ENCODE assay signal across 17 cellular contexts in the genomic region with DNA sequence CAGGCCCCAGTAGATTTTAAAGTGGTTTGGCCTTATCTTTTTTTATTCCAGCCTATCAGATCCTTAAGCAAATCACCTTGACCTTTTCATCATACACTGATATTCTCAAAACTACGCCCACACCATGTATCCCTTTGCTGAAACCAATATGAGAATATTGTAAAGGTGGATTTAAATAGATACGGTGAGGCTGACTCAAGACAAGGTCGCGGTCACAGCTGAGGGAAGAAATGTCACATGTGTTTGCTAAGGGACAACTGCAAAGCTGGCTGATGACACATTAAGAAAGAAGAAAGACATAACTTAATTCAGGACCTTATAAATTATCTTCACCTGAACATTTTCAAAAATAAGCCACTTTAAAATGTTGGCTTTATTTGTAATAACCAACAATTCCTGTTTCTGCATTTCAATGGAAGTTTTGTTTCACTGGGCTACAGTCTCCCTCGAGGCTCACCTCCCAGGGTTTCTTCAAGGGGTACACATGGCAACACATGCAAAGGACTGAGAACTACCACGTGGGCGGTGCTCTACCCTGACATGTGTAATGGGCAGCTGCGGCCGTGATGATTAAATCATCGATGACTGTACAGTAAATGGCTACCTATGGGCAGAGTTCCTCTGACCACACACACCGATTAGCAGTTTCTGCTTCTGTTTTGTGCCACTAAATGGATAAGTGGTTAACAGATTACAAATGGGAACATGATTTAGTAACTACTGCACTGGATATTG.
DNase-seq lines count a peak whose midpoint lies in the region; ATAC-seq and TF ChIP-seq lines count a peak whose summit lies in the region.
"Had no signal": no experiment of that assay in that cellular context is flagged by ENCODE, and none has a peak within 500 bp of the region (broad histone marks: within the 10 kb centered on the region; RNA-seq: fewer than 3 reads in every experiment).

No MANE protein-coding gene starts in this region.

- TF ChIP-seq POLR2A in heart left ventricle (IDR thresholded peaks at IDR 0.05), result no peak

- H3K27ac Mint-ChIP-seq in activated naive CD8-positive, alpha-beta T cell treated with anti-CD3 and anti-CD28 coated beads, Interleukin-2, amount 50 U/mL, for 24 hours, result no peak overlapping the region
- H3K27ac Mint-ChIP-seq in natural killer cell, result no peak overlapping the region
- H3K27ac Mint-ChIP-seq: activated naive CD8-positive, alpha-beta T cell treated with anti-CD3 and anti-CD28 coated beads, Interleukin-2, amount 10 ng/mL, durations not matched to agents 7 days and 5 days had no signal

- H3K4me1 Mint-ChIP-seq in activated naive CD8-positive, alpha-beta T cell treated with anti-CD3 and anti-CD28 coated beads, Interleukin-2, amount 50 U/mL, for 24 hours, result peaks cover 18% of the 10 kb centered on the region
- H3K4me1 Mint-ChIP-seq in natural killer cell, result no peaks in the 10 kb centered on the region

- H3K27ac ChIP-seq in cardiac muscle cell, result peak overlapping the region; percentile 25
- no peak overlapping the region for H3K27ac ChIP-seq in heart left ventricle
- H3K27ac ChIP-seq in brain microvascular endothelial cell, result no peak overlapping the region
- H3K27ac ChIP-seq: parathyroid adenoma, upper lobe of left lung had no signal

- no peaks in the 10 kb centered on the region for H3K9me3 Mint-ChIP-seq in activated naive CD8-positive, alpha-beta T cell treated with anti-CD3 and anti-CD28 coated beads, Interleukin-2, amount 50 U/mL, for 24 hours
- no peaks in the 10 kb centered on the region for H3K9me3 Mint-ChIP-seq in natural killer cell
- H3K9me3 Mint-ChIP-seq: activated naive CD8-positive, alpha-beta T cell treated with anti-CD3 and anti-CD28 coated beads, Interleukin-2, amount 10 ng/mL, durations not matched to agents 7 days and 5 days had no signal

- H3K4me1 ChIP-seq in cardiac muscle cell (ENCODE audit: low read depth), result no peaks in the 10 kb centered on the region
- peaks cover 0 to 24% (median 10%) of the 10 kb centered on the region in 12 donors for H3K4me1 ChIP-seq in heart left ventricle
- H3K4me1 ChIP-seq: parathyroid adenoma had no signal

- ATAC-seq in heart left ventricle (no peak), HG03469 (IDR thresholded peaks at IDR 0.05; ENCODE audit: unreplicated experiment) (peak; percentile 64), natural killer cell (no peak)
- ATAC-seq in activated naive CD8-positive, alpha-beta T cell treated with anti-CD3 and anti-CD28 coated beads, Interleukin-2, amount 50 U/mL, for 24 hours, result peak; percentile 85
- ATAC-seq: left ventricle myocardium superior had no signal

- H3K4me3 ChIP-seq in cardiac muscle cell, result no peak overlapping the region
- H3K4me3 ChIP-seq in heart left ventricle, result no peak overlapping the region
- no peak overlapping the region for H3K4me3 ChIP-seq in brain microvascular endothelial cell (ENCODE audit: low read depth, low read length)
- H3K4me3 ChIP-seq: smooth muscle cell, upper lobe of left lung had no signal

- H3K36me3 Mint-ChIP-seq in activated naive CD8-positive, alpha-beta T cell treated with anti-CD3 and anti-CD28 coated beads, Interleukin-2, amount 50 U/mL, for 24 hours (ENCODE audit: low read depth), result peaks cover 6% of the 10 kb centered on the region
- H3K36me3 Mint-ChIP-seq in natural killer cell, result no peaks in the 10 kb centered on the region
- H3K36me3 Mint-ChIP-seq: activated naive CD8-positive, alpha-beta T cell treated with anti-CD3 and anti-CD28 coated beads, Interleukin-2, amount 10 ng/mL, durations not matched to agents 7 days and 5 days had no signal

- 72 to 82% (median 81%) methylated on average over 11 of the region's 11 CpGs for WGBS in heart left ventricle, 4 donors

- in situ Hi-C loops in brain microvascular endothelial cell (cut with HindIII; ENCODE audit: low pct_ligation_motif_present, low sequenced_read_pairs), result no loop called here

- H3K36me3 ChIP-seq in cardiac muscle cell (peaks cover 57% of the 10 kb centered on the region), heart left ventricle (peaks cover 0 to 91% (median 74%) of the 10 kb centered on the region in 9 donors), brain microvascular endothelial cell (replicated peaks) (no peaks in the 10 kb centered on the region)

- no peaks in the 10 kb centered on the region for H3K27me3 Mint-ChIP-seq in activated naive CD8-positive, alpha-beta T cell treated with anti-CD3 and anti-CD28 coated beads, Interleukin-2, amount 50 U/mL, for 24 hours
- H3K27me3 Mint-ChIP-seq in natural killer cell (ENCODE audit: low read depth in 2 of 2), result no peaks in the 10 kb centered on the region

- no peaks in the 10 kb centered on the region for H3K27me3 ChIP-seq in cardiac muscle cell
- no peaks in the 10 kb centered on the region for H3K27me3 ChIP-seq in heart left ventricle
- H3K27me3 ChIP-seq in brain microvascular endothelial cell (replicated peaks), result no peaks in the 10 kb centered on the region
- H3K27me3 ChIP-seq: upper lobe of left lung had no signal

- no peak for DNase-seq in cardiac muscle cell (ENCODE audit: low read depth in 1 of 2, low spot score in 1 of 2)
- DNase-seq in heart left ventricle, result no peak
- DNase-seq in activated naive CD8-positive, alpha-beta T cell treated with anti-CD3 and anti-CD28 coated beads, Interleukin-2, amount 50 U/mL, for 24 hours, result peak; percentile 11
- DNase-seq in natural killer cell, result no peak
- DNase-seq in NCI-H526 (lab: John Stamatoyannopoulos, UW), result no peak
- no peak for DNase-seq in brain microvascular endothelial cell
- DNase-seq in NCI-H146 treated with DMSO at 0.1 percent for 48 hours (lab: John Stamatoyannopoulos, UW; ENCODE audit: unreplicated experiment), result no peak
- DNase-seq: activated naive CD8-positive, alpha-beta T cell treated with anti-CD3 and anti-CD28 coated beads, Interleukin-2, amount 10 ng/mL, durations not matched to agents 7 days and 5 days; activated T-cell treated with anti-CD3 and anti-CD28 coated beads for 4 hours; cerebellar nuclear complex; foreskin melanocyte; left ventricle myocardium superior; stimulated activated naive CD4-positive, alpha-beta T cell; upper lobe of left lung had no signal

- no peak overlapping the region for H3K4me3 Mint-ChIP-seq in activated naive CD8-positive, alpha-beta T cell treated with anti-CD3 and anti-CD28 coated beads, Interleukin-2, amount 50 U/mL, for 24 hours
- no peak overlapping the region for H3K4me3 Mint-ChIP-seq in natural killer cell
- H3K4me3 Mint-ChIP-seq: activated naive CD8-positive, alpha-beta T cell treated with anti-CD3 and anti-CD28 coated beads, Interleukin-2, amount 10 ng/mL, durations not matched to agents 7 days and 5 days had no signal

- intact Hi-C loops in heart left ventricle (cut with DNase I) (no loop called here), natural killer cell (cut with micrococcal nuclease) (no loop called here)

- TF ChIP-seq CTCF in cardiac muscle cell (IDR thresholded peaks at IDR 0.05; ENCODE audit: low read depth, low read length) (no peak), heart left ventricle (IDR thresholded peaks at IDR 0.05) (no peak), natural killer cell (IDR thresholded peaks at IDR 0.05) (no peak), brain microvascular endothelial cell (IDR thresholded peaks at IDR 0.05; ENCODE audit: low read depth, low read length, missing control alignments) (no peak)

- H3K9me3 ChIP-seq in cardiac muscle cell (ENCODE audit: low read depth) (no peaks in the 10 kb centered on the region), heart left ventricle (no peaks in the 10 kb centered on the region)
- H3K9me3 ChIP-seq: upper lobe of left lung had no signal

Comparison
In these comparisons a context has a peak if more than half of its experiments do, and no peak if none do; other contexts are left out.
1. ATAC-seq: peak in HG03469 (single experiment) and activated naive CD8-positive, alpha-beta T cell treated with anti-CD3 and anti-CD28 coated beads, Interleukin-2, amount 50 U/mL, for 24 hours (single experiment); none in heart left ventricle (0 of 4) and natural killer cell (0 of 3).